15 cellular contexts compared by ENCODE assay signal in the genomic region with DNA sequence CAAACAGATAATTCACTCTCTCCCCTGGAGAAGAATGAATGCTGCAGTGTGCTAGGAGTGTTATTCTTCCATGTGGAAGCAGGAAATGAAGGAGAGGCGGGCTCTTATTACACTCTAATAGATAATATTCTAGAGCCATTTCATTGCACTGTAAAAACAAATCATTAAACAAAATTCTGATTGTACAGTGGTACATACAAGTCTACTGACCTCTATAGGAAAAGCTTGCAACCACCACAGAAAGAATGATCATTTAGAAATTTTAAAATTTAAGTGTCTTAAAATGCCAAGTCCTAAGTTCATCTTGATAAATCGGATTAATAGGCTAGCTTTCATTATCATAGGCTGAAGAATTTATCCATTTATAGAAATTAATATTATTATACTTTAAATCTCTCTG.
DNase-seq lines count a peak whose midpoint lies in the region; ATAC-seq and TF ChIP-seq lines count a peak whose summit lies in the region.
"Had no signal": no experiment of that assay in that cellular context is flagged by ENCODE, and none has a peak within 500 bp of the region (broad histone marks: within the 10 kb centered on the region; RNA-seq: fewer than 3 reads in every experiment).

No MANE protein-coding gene starts in this region.

- peak; percentile 44 for TF ChIP-seq CTCF in LNCaP clone FGC (IDR thresholded peaks at IDR 0.05; ENCODE audit: control insufficient read depth, extremely low read depth, insufficient read depth)
- peak; percentile 9; the same call in 1 of the 2 replicates for TF ChIP-seq CTCF in Panc1 (IDR thresholded peaks at IDR 0.05)

- no peak overlapping the region for H3K27ac Mint-ChIP-seq in stimulated activated memory B cell treated with anti-CD40 and anti-IgM and Interleukin-4, amounts not matched to agents 10 μg/mL and 1 μg/mL and 100 μg/mL, for 72 hours
- H3K27ac Mint-ChIP-seq: activated naive CD4-positive, alpha-beta T cell treated with anti-CD3 and anti-CD28 coated beads, Interleukin-2, amount 50 U/mL, for 72 hours; CD4-positive, CD25-positive, alpha-beta regulatory T cell had no signal

- BruUV-seq in Panc1 (replicated peaks; lab: Mats Ljungman, UMichigan): no TSS peak

- H3K27me3 Mint-ChIP-seq in stimulated activated memory B cell treated with anti-CD40 and anti-IgM and Interleukin-4, amounts not matched to agents 10 μg/mL and 1 μg/mL and 100 μg/mL, for 72 hours: no peaks in the 10 kb centered on the region

- no peaks in the 10 kb centered on the region for H3K36me3 ChIP-seq in Panc1 (ENCODE audit: control insufficient read depth, insufficient read depth, low read length)
- H3K36me3 ChIP-seq: SJSA1, stomach had no signal

- no peak overlapping the region for H3K4me3 Mint-ChIP-seq in stimulated activated memory B cell treated with anti-CD40 and anti-IgM and Interleukin-4, amounts not matched to agents 10 μg/mL and 1 μg/mL and 100 μg/mL, for 72 hours
- H3K4me3 Mint-ChIP-seq: CD4-positive, CD25-positive, alpha-beta regulatory T cell had no signal

- intact Hi-C loops in Panc1 (cut with micrococcal nuclease; ENCODE audit: unreplicated experiment): no loop called here

- DNase-seq in DMS 273 (lab: John Stamatoyannopoulos, UW; ENCODE audit: unreplicated experiment): peak; percentile 52
- no peak for DNase-seq in LNCaP clone FGC (ENCODE audit: low read depth)
- DNase-seq in Panc1 (ENCODE audit: low read depth, low spot score): no peak
- peak; percentile 14 for DNase-seq in kidney glomerular epithelial cell (lab: John Stamatoyannopoulos, UW)
- no peak for DNase-seq in GM19238 (ENCODE audit: insufficient read length, low spot score)
- DNase-seq in NCI-H774 (lab: John Stamatoyannopoulos, UW): no peak
- DNase-seq: CD4-positive, CD25-positive, alpha-beta regulatory T cell; cerebellar nuclear complex; NCI-H82; stomach had no signal

- H3K27me3 ChIP-seq in Panc1 (ENCODE audit: control insufficient read depth, insufficient read depth, low read length): no peaks in the 10 kb centered on the region
- H3K27me3 ChIP-seq: SJSA1, stomach had no signal

- no peak overlapping the region for H3K27ac ChIP-seq in Panc1 (ENCODE audit: low read length)
- H3K27ac ChIP-seq: SJSA1, stomach had no signal

- peaks cover 2% of the 10 kb centered on the region for H3K9me3 Mint-ChIP-seq in stimulated activated memory B cell treated with anti-CD40 and anti-IgM and Interleukin-4, amounts not matched to agents 10 μg/mL and 1 μg/mL and 100 μg/mL, for 72 hours
- H3K9me3 Mint-ChIP-seq: activated naive CD4-positive, alpha-beta T cell treated with anti-CD3 and anti-CD28 coated beads, Interleukin-2, amount 50 U/mL, for 72 hours had no signal

- ATAC-seq in Panc1 (no peak), GM21529 (IDR thresholded peaks at IDR 0.05; ENCODE audit: unreplicated experiment) (no peak)
- no peak for ATAC-seq in stimulated activated memory B cell treated with anti-CD40 and anti-IgM and Interleukin-4, amounts not matched to agents 10 μg/mL and 1 μg/mL and 100 μg/mL, for 72 hours
- ATAC-seq: activated naive CD4-positive, alpha-beta T cell treated with anti-CD3 and anti-CD28 coated beads, Interleukin-2, amount 50 U/mL, for 72 hours had no signal

- H3K4me3 ChIP-seq in LNCaP clone FGC (ENCODE audit: low read depth, low read length) (no peak overlapping the region), Panc1 (ENCODE audit: low read depth in 2 of 2, low read length in 2 of 2) (no peak overlapping the region)
- H3K4me3 ChIP-seq: lung, SJSA1, stomach had no signal

- CTCF ChIA-PET in Panc1 (lab: Charles Lee): no interaction called here

- POLR2A ChIA-PET in Panc1 (lab: Charles Lee): no interaction called here

- no peaks in the 10 kb centered on the region for H3K9me3 ChIP-seq in Panc1 (ENCODE audit: control insufficient read depth, insufficient read depth, low read depth, low read length)
- H3K9me3 ChIP-seq: SJSA1, stomach had no signal

- in situ Hi-C loops in Panc1 (cut with HindIII; ENCODE audit: low pct_unique_long_range_greater_than_20kb, low sequenced_read_pairs): no loop called here

- H3K4me1 Mint-ChIP-seq in stimulated activated memory B cell treated with anti-CD40 and anti-IgM and Interleukin-4, amounts not matched to agents 10 μg/mL and 1 μg/mL and 100 μg/mL, for 72 hours: no peaks in the 10 kb centered on the region
- H3K4me1 Mint-ChIP-seq: CD4-positive, CD25-positive, alpha-beta regulatory T cell had no signal

- H3K36me3 Mint-ChIP-seq in stimulated activated memory B cell treated with anti-CD40 and anti-IgM and Interleukin-4, amounts not matched to agents 10 μg/mL and 1 μg/mL and 100 μg/mL, for 72 hours: no peaks in the 10 kb centered on the region
- H3K36me3 Mint-ChIP-seq: activated naive CD4-positive, alpha-beta T cell treated with anti-CD3 and anti-CD28 coated beads, Interleukin-2, amount 50 U/mL, for 72 hours; CD4-positive, CD25-positive, alpha-beta regulatory T cell had no signal

- no peaks in the 10 kb centered on the region for H3K4me1 ChIP-seq in Panc1 (ENCODE audit: control insufficient read depth, insufficient read depth, low read length)
- H3K4me1 ChIP-seq: SJSA1, stomach had no signal

Comparison
In these comparisons a context has a peak if more than half of its experiments do, and no peak if none do; other contexts are left out.
1. DNase-seq: peak in DMS 273 (single experiment) and kidney glomerular epithelial cell (single experiment); none in LNCaP clone FGC (single experiment), Panc1 (single experiment), GM19238 (single experiment) and NCI-H774 (single experiment).